In the genomic region with DNA sequence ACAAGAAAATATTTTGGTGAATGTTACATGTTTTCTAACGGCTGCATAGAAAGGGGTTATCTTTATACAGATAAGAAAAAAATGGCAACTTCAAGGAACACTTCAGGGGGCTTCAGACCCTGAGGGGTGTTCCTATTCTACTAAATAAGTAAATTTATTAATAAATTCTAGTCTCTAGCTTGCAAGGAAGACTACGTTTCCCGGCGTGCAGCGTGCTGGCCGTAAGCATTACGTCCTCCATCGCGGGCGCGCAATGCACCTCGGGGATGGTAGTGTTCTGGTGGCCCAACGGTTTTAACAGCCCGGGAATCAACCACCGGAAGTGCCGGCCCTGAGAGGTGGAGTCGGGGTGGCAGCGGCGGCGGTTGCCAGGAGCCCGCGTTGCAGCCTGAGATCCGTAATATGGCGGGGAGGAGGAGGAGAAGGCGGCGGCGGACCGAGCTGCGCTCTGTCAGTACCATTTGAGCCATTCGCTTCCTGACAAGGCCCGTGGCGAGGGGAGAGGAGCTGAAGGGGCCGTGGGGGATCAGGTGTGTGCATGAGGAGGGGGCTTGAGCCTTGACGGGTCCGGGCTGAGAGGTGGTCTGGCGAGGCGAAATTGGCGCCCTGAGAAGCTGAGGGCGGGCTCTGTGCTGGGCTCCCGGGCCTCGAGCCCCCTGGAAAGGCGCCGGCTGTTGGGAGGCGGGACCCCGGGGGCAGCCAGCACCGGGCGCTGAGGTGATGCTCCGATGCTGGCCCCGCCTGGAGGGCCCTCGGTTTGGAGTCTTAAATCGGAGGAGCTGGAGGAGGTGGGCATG, we compare ENCODE assay signal across 1 cellular context.
TF ChIP-seq lines count a peak whose summit lies in the region.

A gene with protein sequence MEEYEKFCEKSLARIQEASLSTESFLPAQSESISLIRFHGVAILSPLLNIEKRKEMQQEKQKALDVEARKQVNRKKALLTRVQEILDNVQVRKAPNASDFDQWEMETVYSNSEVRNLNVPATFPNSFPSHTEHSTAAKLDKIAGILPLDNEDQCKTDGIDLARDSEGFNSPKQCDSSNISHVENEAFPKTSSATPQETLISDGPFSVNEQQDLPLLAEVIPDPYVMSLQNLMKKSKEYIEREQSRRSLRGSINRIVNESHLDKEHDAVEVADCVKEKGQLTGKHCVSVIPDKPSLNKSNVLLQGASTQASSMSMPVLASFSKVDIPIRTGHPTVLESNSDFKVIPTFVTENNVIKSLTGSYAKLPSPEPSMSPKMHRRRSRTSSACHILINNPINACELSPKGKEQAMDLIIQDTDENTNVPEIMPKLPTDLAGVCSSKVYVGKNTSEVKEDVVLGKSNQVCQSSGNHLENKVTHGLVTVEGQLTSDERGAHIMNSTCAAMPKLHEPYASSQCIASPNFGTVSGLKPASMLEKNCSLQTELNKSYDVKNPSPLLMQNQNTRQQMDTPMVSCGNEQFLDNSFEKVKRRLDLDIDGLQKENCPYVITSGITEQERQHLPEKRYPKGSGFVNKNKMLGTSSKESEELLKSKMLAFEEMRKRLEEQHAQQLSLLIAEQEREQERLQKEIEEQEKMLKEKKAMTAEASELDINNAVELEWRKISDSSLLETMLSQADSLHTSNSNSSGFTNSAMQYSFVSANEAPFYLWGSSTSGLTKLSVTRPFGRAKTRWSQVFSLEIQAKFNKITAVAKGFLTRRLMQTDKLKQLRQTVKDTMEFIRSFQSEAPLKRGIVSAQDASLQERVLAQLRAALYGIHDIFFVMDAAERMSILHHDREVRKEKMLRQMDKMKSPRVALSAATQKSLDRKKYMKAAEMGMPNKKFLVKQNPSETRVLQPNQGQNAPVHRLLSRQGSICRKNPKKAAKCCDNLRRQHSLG (plus strand): TSS at position 384 of the 797 bp plus-strand sequence. CDS start 3,940 bp downstream, outside the sequence.

TF ChIP-seq in K562, 482 proteins besides CTCF, POLR2A, EP300 and RAD21 (continued from another document and continues in another):
- TF ChIP-seq, protein P1, sequence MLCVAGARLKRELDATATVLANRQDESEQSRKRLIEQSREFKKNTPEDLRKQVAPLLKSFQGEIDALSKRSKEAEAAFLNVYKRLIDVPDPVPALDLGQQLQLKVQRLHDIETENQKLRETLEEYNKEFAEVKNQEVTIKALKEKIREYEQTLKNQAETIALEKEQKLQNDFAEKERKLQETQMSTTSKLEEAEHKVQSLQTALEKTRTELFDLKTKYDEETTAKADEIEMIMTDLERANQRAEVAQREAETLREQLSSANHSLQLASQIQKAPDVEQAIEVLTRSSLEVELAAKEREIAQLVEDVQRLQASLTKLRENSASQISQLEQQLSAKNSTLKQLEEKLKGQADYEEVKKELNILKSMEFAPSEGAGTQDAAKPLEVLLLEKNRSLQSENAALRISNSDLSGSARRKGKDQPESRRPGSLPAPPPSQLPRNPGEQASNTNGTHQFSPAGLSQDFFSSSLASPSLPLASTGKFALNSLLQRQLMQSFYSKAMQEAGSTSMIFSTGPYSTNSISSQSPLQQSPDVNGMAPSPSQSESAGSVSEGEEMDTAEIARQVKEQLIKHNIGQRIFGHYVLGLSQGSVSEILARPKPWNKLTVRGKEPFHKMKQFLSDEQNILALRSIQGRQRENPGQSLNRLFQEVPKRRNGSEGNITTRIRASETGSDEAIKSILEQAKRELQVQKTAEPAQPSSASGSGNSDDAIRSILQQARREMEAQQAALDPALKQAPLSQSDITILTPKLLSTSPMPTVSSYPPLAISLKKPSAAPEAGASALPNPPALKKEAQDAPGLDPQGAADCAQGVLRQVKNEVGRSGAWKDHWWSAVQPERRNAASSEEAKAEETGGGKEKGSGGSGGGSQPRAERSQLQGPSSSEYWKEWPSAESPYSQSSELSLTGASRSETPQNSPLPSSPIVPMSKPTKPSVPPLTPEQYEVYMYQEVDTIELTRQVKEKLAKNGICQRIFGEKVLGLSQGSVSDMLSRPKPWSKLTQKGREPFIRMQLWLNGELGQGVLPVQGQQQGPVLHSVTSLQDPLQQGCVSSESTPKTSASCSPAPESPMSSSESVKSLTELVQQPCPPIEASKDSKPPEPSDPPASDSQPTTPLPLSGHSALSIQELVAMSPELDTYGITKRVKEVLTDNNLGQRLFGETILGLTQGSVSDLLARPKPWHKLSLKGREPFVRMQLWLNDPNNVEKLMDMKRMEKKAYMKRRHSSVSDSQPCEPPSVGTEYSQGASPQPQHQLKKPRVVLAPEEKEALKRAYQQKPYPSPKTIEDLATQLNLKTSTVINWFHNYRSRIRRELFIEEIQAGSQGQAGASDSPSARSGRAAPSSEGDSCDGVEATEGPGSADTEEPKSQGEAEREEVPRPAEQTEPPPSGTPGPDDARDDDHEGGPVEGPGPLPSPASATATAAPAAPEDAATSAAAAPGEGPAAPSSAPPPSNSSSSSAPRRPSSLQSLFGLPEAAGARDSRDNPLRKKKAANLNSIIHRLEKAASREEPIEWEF (CRISPR knock-in tag; IDR thresholded peaks at IDR 0.05): no peak
- no peak for TF ChIP-seq ZNF133 (CRISPR knock-in tag; IDR thresholded peaks at IDR 0.05)
- TF ChIP-seq ZNF239 (CRISPR knock-in tag; IDR thresholded peaks at IDR 0.05): no peak
- TF ChIP-seq KLF10 (CRISPR knock-in tag; IDR thresholded peaks at IDR 0.05): no peak
- TF ChIP-seq, protein P2, sequence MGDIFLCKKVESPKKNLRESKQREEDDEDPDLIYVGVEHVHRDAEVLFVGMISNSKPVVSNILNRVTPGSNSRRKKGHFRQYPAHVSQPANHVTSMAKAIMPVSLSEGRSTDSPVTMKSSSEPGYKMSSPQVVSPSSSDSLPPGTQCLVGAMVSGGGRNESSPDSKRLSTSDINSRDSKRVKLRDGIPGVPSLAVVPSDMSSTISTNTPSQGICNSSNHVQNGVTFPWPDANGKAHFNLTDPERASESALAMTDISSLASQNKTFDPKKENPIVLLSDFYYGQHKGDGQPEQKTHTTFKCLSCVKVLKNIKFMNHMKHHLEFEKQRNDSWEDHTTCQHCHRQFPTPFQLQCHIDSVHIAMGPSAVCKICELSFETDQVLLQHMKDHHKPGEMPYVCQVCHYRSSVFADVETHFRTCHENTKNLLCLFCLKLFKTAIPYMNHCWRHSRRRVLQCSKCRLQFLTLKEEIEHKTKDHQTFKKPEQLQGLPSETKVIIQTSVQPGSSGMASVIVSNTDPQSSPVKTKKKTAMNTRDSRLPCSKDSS (IDR thresholded peaks at IDR 0.05; ENCODE audit: low read depth, partially characterized antibody): no peak
- TF ChIP-seq, protein P3, sequence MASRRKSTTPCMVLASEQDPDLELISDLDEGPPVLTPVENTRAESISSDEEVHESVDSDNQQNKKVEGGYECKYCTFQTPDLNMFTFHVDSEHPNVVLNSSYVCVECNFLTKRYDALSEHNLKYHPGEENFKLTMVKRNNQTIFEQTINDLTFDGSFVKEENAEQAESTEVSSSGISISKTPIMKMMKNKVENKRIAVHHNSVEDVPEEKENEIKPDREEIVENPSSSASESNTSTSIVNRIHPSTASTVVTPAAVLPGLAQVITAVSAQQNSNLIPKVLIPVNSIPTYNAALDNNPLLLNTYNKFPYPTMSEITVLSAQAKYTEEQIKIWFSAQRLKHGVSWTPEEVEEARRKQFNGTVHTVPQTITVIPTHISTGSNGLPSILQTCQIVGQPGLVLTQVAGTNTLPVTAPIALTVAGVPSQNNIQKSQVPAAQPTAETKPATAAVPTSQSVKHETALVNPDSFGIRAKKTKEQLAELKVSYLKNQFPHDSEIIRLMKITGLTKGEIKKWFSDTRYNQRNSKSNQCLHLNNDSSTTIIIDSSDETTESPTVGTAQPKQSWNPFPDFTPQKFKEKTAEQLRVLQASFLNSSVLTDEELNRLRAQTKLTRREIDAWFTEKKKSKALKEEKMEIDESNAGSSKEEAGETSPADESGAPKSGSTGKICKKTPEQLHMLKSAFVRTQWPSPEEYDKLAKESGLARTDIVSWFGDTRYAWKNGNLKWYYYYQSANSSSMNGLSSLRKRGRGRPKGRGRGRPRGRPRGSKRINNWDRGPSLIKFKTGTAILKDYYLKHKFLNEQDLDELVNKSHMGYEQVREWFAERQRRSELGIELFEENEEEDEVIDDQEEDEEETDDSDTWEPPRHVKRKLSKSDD (conservative IDR thresholded peaks at IDR 0.05; ENCODE audit: low read length): no peak
- TF ChIP-seq, protein P4, sequence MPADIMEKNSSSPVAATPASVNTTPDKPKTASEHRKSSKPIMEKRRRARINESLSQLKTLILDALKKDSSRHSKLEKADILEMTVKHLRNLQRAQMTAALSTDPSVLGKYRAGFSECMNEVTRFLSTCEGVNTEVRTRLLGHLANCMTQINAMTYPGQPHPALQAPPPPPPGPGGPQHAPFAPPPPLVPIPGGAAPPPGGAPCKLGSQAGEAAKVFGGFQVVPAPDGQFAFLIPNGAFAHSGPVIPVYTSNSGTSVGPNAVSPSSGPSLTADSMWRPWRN (IDR thresholded peaks at IDR 0.05; ENCODE audit: low read depth): no peak
- no peak for TF ChIP-seq CBX1 (IDR thresholded peaks at IDR 0.05; ENCODE audit: low read depth)
- TF ChIP-seq, protein P5, sequence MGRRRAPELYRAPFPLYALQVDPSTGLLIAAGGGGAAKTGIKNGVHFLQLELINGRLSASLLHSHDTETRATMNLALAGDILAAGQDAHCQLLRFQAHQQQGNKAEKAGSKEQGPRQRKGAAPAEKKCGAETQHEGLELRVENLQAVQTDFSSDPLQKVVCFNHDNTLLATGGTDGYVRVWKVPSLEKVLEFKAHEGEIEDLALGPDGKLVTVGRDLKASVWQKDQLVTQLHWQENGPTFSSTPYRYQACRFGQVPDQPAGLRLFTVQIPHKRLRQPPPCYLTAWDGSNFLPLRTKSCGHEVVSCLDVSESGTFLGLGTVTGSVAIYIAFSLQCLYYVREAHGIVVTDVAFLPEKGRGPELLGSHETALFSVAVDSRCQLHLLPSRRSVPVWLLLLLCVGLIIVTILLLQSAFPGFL (CRISPR knock-in tag; IDR thresholded peaks at IDR 0.05): no peak
- peak; percentile 64 for TF ChIP-seq MXI1 (IDR thresholded peaks at IDR 0.05; ENCODE audit: low read depth, low read length)
- TF ChIP-seq CC2D1A (IDR thresholded peaks at IDR 0.05): no peak
- TF ChIP-seq ZNF444 (CRISPR knock-in tag; IDR thresholded peaks at IDR 0.05): no peak
- TF ChIP-seq ZNF644 (tag; IDR thresholded peaks at IDR 0.05; ENCODE audit: low read depth): peak; percentile 72; the same call in 1 of the 2 replicates
- TF ChIP-seq, protein P6, sequence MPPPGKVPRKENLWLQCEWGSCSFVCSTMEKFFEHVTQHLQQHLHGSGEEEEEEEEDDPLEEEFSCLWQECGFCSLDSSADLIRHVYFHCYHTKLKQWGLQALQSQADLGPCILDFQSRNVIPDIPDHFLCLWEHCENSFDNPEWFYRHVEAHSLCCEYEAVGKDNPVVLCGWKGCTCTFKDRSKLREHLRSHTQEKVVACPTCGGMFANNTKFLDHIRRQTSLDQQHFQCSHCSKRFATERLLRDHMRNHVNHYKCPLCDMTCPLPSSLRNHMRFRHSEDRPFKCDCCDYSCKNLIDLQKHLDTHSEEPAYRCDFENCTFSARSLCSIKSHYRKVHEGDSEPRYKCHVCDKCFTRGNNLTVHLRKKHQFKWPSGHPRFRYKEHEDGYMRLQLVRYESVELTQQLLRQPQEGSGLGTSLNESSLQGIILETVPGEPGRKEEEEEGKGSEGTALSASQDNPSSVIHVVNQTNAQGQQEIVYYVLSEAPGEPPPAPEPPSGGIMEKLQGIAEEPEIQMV (tag; conservative IDR thresholded peaks at IDR 0.05; ENCODE audit: low read depth): no peak; the same call in 1 of the 2 replicates
- TF ChIP-seq, protein P7, sequence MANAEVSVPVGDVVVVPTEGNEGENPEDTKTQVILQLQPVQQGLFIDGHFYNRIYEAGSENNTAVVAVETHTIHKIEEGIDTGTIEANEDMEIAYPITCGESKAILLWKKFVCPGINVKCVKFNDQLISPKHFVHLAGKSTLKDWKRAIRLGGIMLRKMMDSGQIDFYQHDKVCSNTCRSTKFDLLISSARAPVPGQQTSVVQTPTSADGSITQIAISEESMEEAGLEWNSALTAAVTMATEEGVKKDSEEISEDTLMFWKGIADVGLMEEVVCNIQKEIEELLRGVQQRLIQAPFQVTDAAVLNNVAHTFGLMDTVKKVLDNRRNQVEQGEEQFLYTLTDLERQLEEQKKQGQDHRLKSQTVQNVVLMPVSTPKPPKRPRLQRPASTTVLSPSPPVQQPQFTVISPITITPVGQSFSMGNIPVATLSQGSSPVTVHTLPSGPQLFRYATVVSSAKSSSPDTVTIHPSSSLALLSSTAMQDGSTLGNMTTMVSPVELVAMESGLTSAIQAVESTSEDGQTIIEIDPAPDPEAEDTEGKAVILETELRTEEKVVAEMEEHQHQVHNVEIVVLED (CRISPR knock-in tag; IDR thresholded peaks at IDR 0.05): peak; percentile 94
- no peak; the same call in 1 of the 2 replicates for TF ChIP-seq MYC (IDR thresholded peaks at IDR 0.05; ENCODE audit: low read depth, low read length)
- TF ChIP-seq MYC (CRISPR knock-in tag; IDR thresholded peaks at IDR 0.05; ENCODE audit: borderline replicate concordance, low read depth): no peak
- TF ChIP-seq EWSR1 (IDR thresholded peaks at IDR 0.05; ENCODE audit: borderline replicate concordance, low read depth, partially characterized antibody): no peak
- no peak for TF ChIP-seq FOXA1 (IDR thresholded peaks at IDR 0.05; ENCODE audit: borderline replicate concordance)
- TF ChIP-seq, protein P8, sequence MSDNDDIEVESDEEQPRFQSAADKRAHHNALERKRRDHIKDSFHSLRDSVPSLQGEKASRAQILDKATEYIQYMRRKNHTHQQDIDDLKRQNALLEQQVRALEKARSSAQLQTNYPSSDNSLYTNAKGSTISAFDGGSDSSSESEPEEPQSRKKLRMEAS (CRISPR knock-in tag; IDR thresholded peaks at IDR 0.05): no peak
- no peak for TF ChIP-seq HEY1 (CRISPR knock-in tag; IDR thresholded peaks at IDR 0.05; ENCODE audit: borderline replicate concordance)
- no peak for TF ChIP-seq MCM7 (IDR thresholded peaks at IDR 0.05)
- TF ChIP-seq ZNF830 (CRISPR knock-in tag; IDR thresholded peaks at IDR 0.05): no peak
- TF ChIP-seq, protein P9, sequence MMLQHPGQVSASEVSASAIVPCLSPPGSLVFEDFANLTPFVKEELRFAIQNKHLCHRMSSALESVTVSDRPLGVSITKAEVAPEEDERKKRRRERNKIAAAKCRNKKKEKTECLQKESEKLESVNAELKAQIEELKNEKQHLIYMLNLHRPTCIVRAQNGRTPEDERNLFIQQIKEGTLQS (IDR thresholded peaks at IDR 0.05): no peak
- TF ChIP-seq, protein P9 (CRISPR knock-in tag; conservative IDR thresholded peaks at IDR 0.05): no peak
- no peak for TF ChIP-seq ZNF175 (CRISPR knock-in tag; IDR thresholded peaks at IDR 0.05; ENCODE audit: low read depth)
- peak; percentile 48 for TF ChIP-seq KDM5B (IDR thresholded peaks at IDR 0.05; ENCODE audit: insufficient replicate concordance, low read depth, low read length)
- no peak for TF ChIP-seq ZNF3 (CRISPR knock-in tag; IDR thresholded peaks at IDR 0.05)
